14 cellular contexts compared by ENCODE assay signal in genomic region chr15:67194171-67195114, GRCh38.
A peak's percentile ranks its signal among the peaks of the same experiment; 100 is the strongest.
DNase-seq lines count a peak whose midpoint lies in the region; ATAC-seq and TF ChIP-seq lines count a peak whose summit lies in the region.
"Had no signal": no experiment of that assay in that cellular context is flagged by ENCODE, and none has a peak within 500 bp of the region (broad histone marks: within the 10 kb centered on the region; RNA-seq: fewer than 3 reads in every experiment).

No MANE protein-coding gene starts in this region.

- H3K9me3 Mint-ChIP-seq in activated CD4-positive, alpha-beta T cell treated with anti-CD3 and anti-CD28 coated beads for 36 hours (ENCODE audit: low read depth): no peaks in the 10 kb centered on the region
- H3K9me3 Mint-ChIP-seq in WTC11: no peaks in the 10 kb centered on the region
- H3K9me3 Mint-ChIP-seq in glutamatergic neuron (ENCODE audit: unreplicated experiment): peaks cover 6% of the 10 kb centered on the region
- H3K9me3 Mint-ChIP-seq: naive thymus-derived CD8-positive, alpha-beta T cell had no signal

- no peak overlapping the region for H3K4me3 Mint-ChIP-seq in activated CD4-positive, alpha-beta T cell treated with anti-CD3 and anti-CD28 coated beads for 36 hours
- H3K4me3 Mint-ChIP-seq in WTC11 (no peak overlapping the region), glutamatergic neuron (ENCODE audit: unreplicated experiment) (no peak overlapping the region)
- H3K4me3 Mint-ChIP-seq: naive thymus-derived CD8-positive, alpha-beta T cell had no signal

- CTCF ChIA-PET in activated CD4-positive, alpha-beta T cell treated with anti-CD3 and anti-CD28 coated beads for 36 hours (lab: Charles Lee): no interaction called here
- CTCF ChIA-PET in WTC11 (lab: Charles Lee): no interaction called here

- H3K4me1 ChIP-seq in right cardiac atrium (ENCODE audit: control insufficient read depth, insufficient read depth, low read length): peaks cover 15% of the 10 kb centered on the region

- no peak overlapping the region for H3K4me3 ChIP-seq in right cardiac atrium (ENCODE audit: low read length)
- H3K4me3 ChIP-seq: HAP-1 had no signal

- POLR2A ChIA-PET in activated CD4-positive, alpha-beta T cell treated with anti-CD3 and anti-CD28 coated beads for 36 hours (lab: Charles Lee): no interaction called here
- POLR2A ChIA-PET in WTC11 (lab: Charles Lee): no interaction called here

- H3K36me3 Mint-ChIP-seq in activated CD4-positive, alpha-beta T cell treated with anti-CD3 and anti-CD28 coated beads for 36 hours (ENCODE audit: low read depth): peaks cover 50% of the 10 kb centered on the region
- peaks cover 20% of the 10 kb centered on the region for H3K36me3 Mint-ChIP-seq in WTC11
- peaks cover 13% of the 10 kb centered on the region for H3K36me3 Mint-ChIP-seq in glutamatergic neuron (ENCODE audit: unreplicated experiment)

- H3K27me3 Mint-ChIP-seq in activated CD4-positive, alpha-beta T cell treated with anti-CD3 and anti-CD28 coated beads for 36 hours: no peaks in the 10 kb centered on the region
- H3K27me3 Mint-ChIP-seq in WTC11 (ENCODE audit: low read depth): no peaks in the 10 kb centered on the region
- peaks cover 2% of the 10 kb centered on the region for H3K27me3 Mint-ChIP-seq in glutamatergic neuron (ENCODE audit: unreplicated experiment)
- H3K27me3 Mint-ChIP-seq: naive thymus-derived CD8-positive, alpha-beta T cell had no signal

- no peak for ATAC-seq in activated CD4-positive, alpha-beta T cell treated with anti-CD3 and anti-CD28 coated beads for 36 hours
- ATAC-seq in WTC11 (no peak), right cardiac atrium (peak in 1 of 2 donors; percentile 17), HG03097 (IDR thresholded peaks at IDR 0.05; ENCODE audit: low FRiP score, unreplicated experiment) (no peak)
- ATAC-seq: naive thymus-derived CD8-positive, alpha-beta T cell had no signal

- peak overlapping the region; percentile 8 for H3K27ac Mint-ChIP-seq in activated CD4-positive, alpha-beta T cell treated with anti-CD3 and anti-CD28 coated beads for 36 hours
- H3K27ac Mint-ChIP-seq in WTC11 (peak overlapping the region; percentile 31; the same call in 1 of the 2 replicates), glutamatergic neuron (ENCODE audit: unreplicated experiment) (no peak overlapping the region)

- WGBS in right cardiac atrium: 66% methylated on average over 9 of the region's 9 CpGs

- no peaks in the 10 kb centered on the region for H3K9me3 ChIP-seq in right cardiac atrium (ENCODE audit: control insufficient read depth, low read length)
- H3K9me3 ChIP-seq: HAP-1 had no signal

- TF ChIP-seq CTCF in WTC11 (IDR thresholded peaks at IDR 0.05) (no peak), glutamatergic neuron (IDR thresholded peaks at IDR 0.05; ENCODE audit: partially characterized antibody, unreplicated experiment) (no peak)

- peaks cover 10% of the 10 kb centered on the region for H3K4me1 Mint-ChIP-seq in activated CD4-positive, alpha-beta T cell treated with anti-CD3 and anti-CD28 coated beads for 36 hours
- peaks cover 10% of the 10 kb centered on the region for H3K4me1 Mint-ChIP-seq in WTC11
- no peaks in the 10 kb centered on the region for H3K4me1 Mint-ChIP-seq in glutamatergic neuron (ENCODE audit: low read depth, unreplicated experiment)

- no peaks in the 10 kb centered on the region for H3K27me3 ChIP-seq in right cardiac atrium (ENCODE audit: control insufficient read depth, insufficient read depth)

- peak overlapping the region; percentile 65 for H3K27ac ChIP-seq in right cardiac atrium (ENCODE audit: low read length)

- intact Hi-C loops in activated CD4-positive, alpha-beta T cell treated with anti-CD3 and anti-CD28 coated beads for 36 hours (cut with DNase I, micrococcal nuclease): loop anchor here in 1 of 2 experiments (10.0 kb wide), 1 partner anchor 250 kb away; no protein-coding TSS in a partner anchor
- intact Hi-C loops in right cardiac atrium (cut with DNase I): loop anchor here in 1 of 4 donors (10.0 kb wide), 1 partner anchor 120 kb away; no protein-coding TSS in a partner anchor

- DNase-seq in activated CD4-positive, alpha-beta T cell treated with anti-CD3 and anti-CD28 coated beads for 36 hours: no peak
- no peak for DNase-seq in activated CD4-positive, alpha-beta T cell treated with anti-CD3 and anti-CD28 coated beads, Interleukin-2, amount 50 U/mL, for 4 hours
- no peak for DNase-seq in WTC11 (ENCODE audit: low spot score)
- peak in 1 of 3 donors; percentile 80 for DNase-seq in right cardiac atrium
- peak; percentile 61 for DNase-seq in stromal cell of bone marrow (ENCODE audit: low read depth)
- DNase-seq in NCI-H2081 treated with DMSO at 0.1 percent for 48 hours (lab: John Stamatoyannopoulos, UW): no peak
- DNase-seq in glutamatergic neuron: no peak
- DNase-seq: activated CD4-positive, alpha-beta T cell treated with anti-CD3 and anti-CD28 coated beads, Interleukin-2, amount 50 U/mL, for 48 hours; aorta; naive thymus-derived CD8-positive, alpha-beta T cell; NCI-H146; stimulated activated CD4-positive, alpha-beta T cell treated with anti-CD3 and anti-CD28 coated beads, Interleukin-15, amount 100 ng/mL, for 24 hours had no signal

TF ChIP-seq in WTC11, 78 proteins besides CTCF, POLR2A, EP300 and RAD21:
- TF ChIP-seq USF1 (CRISPR knock-in tag; IDR thresholded peaks at IDR 0.05): no peak
- TF ChIP-seq IRF1 (CRISPR knock-in tag; IDR thresholded peaks at IDR 0.05): no peak
- TF ChIP-seq, protein P1, sequence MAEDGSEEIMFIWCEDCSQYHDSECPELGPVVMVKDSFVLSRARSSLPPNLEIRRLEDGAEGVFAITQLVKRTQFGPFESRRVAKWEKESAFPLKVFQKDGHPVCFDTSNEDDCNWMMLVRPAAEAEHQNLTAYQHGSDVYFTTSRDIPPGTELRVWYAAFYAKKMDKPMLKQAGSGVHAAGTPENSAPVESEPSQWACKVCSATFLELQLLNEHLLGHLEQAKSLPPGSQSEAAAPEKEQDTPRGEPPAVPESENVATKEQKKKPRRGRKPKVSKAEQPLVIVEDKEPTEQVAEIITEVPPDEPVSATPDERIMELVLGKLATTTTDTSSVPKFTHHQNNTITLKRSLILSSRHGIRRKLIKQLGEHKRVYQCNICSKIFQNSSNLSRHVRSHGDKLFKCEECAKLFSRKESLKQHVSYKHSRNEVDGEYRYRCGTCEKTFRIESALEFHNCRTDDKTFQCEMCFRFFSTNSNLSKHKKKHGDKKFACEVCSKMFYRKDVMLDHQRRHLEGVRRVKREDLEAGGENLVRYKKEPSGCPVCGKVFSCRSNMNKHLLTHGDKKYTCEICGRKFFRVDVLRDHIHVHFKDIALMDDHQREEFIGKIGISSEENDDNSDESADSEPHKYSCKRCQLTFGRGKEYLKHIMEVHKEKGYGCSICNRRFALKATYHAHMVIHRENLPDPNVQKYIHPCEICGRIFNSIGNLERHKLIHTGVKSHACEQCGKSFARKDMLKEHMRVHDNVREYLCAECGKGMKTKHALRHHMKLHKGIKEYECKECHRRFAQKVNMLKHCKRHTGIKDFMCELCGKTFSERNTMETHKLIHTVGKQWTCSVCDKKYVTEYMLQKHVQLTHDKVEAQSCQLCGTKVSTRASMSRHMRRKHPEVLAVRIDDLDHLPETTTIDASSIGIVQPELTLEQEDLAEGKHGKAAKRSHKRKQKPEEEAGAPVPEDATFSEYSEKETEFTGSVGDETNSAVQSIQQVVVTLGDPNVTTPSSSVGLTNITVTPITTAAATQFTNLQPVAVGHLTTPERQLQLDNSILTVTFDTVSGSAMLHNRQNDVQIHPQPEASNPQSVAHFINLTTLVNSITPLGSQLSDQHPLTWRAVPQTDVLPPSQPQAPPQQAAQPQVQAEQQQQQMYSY (CRISPR knock-in tag; IDR thresholded peaks at IDR 0.05): no peak
- TF ChIP-seq, protein P2, sequence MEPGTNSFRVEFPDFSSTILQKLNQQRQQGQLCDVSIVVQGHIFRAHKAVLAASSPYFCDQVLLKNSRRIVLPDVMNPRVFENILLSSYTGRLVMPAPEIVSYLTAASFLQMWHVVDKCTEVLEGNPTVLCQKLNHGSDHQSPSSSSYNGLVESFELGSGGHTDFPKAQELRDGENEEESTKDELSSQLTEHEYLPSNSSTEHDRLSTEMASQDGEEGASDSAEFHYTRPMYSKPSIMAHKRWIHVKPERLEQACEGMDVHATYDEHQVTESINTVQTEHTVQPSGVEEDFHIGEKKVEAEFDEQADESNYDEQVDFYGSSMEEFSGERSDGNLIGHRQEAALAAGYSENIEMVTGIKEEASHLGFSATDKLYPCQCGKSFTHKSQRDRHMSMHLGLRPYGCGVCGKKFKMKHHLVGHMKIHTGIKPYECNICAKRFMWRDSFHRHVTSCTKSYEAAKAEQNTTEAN (CRISPR knock-in tag; IDR thresholded peaks at IDR 0.05): no peak
- TF ChIP-seq KAT7 (CRISPR knock-in tag; IDR thresholded peaks at IDR 0.05; ENCODE audit: borderline replicate concordance): no peak
- TF ChIP-seq NR2C2 (CRISPR knock-in tag; IDR thresholded peaks at IDR 0.05): no peak
